In genomic region chr12:124484526-124484953, GRCh38 we compare ENCODE assay signal across 13 cellular contexts.
DNase-seq lines count a peak whose midpoint lies in the region; ATAC-seq, FAIRE-seq and TF ChIP-seq lines count a peak whose summit lies in the region.
"Had no signal": no experiment of that assay in that cellular context is flagged by ENCODE, and none has a peak within 500 bp of the region (broad histone marks: within the 10 kb centered on the region; RNA-seq: fewer than 3 reads in every experiment).

No MANE protein-coding gene starts in this region.

- TF ChIP-seq POLR2A in H1 (IDR thresholded peaks at IDR 0.05; ENCODE audit: control extremely low read depth in 1 of 2, low read depth in 2 of 2, low read length in 2 of 2) = no peak

- peaks cover 1% of the 10 kb centered on the region; the same call in 1 of the 2 replicates for H3K23me2 ChIP-seq in H1 (ENCODE audit: low read depth, low read length)

- no peak overlapping the region for H2BK120ac ChIP-seq in H1 (replicated peaks; ENCODE audit: low read depth, low read length)

- H3K9me3 ChIP-seq in H1 (ENCODE audit: insufficient read depth in 2 of 2, low read depth in 1 of 2, low read length in 1 of 2) = no peaks in the 10 kb centered on the region

- peaks cover 0 to 37% of the 10 kb centered on the region in 2 experiments; a peak in 2 of 4 replicates for H3K79me2 ChIP-seq in H1 (ENCODE audit: control insufficient read depth in 1 of 2, insufficient read depth in 2 of 2, low read length in 2 of 2)

- no peak overlapping the region for H2AK5ac ChIP-seq in H1 (ENCODE audit: low read depth, low read length)

- 79% methylated on average over 10 of the region's 10 CpGs; no CpG with 5 or more reads in 1 of the 2 experiments for WGBS in H1 (ENCODE audit: extremely low coverage in 1 of 2, insufficient coverage in 1 of 2, insufficient read length in 1 of 2, insufficient replicate concordance in 2 of 2, low coverage in 1 of 2, low lambda C conversion rate in 2 of 2, missing lambda C conversion rate in 1 of 2), 2 experiments

- H3K56ac ChIP-seq in H1 (replicated peaks; ENCODE audit: insufficient read length, low read depth, low read length) = no peak overlapping the region

- H2AFZ ChIP-seq in H1 (ENCODE audit: low read length) = no peak overlapping the region

- no peak for TF ChIP-seq RAD21 in H1 (IDR thresholded peaks at IDR 0.05 in 1 of 2, conservative IDR thresholded peaks at IDR 0.05 in 1 of 2; ENCODE audit: low read depth in 2 of 2, low read length in 2 of 2)

- no peak for TF ChIP-seq EP300 in H1 (IDR thresholded peaks at IDR 0.05; ENCODE audit: borderline replicate concordance in 1 of 2, low read depth in 2 of 2, low read length in 2 of 2)

- H4K8ac ChIP-seq in H1 (ENCODE audit: extremely low read depth, insufficient read depth, low read length) = peak overlapping the region; percentile 83; the same call in 1 of the 2 replicates

- no peak overlapping the region for H4K5ac ChIP-seq in H1 (ENCODE audit: insufficient read length, low read depth, low read length)

- no peak overlapping the region; the same call in 1 of the 2 replicates for H3K18ac ChIP-seq in H1 (ENCODE audit: extremely low read depth, low read length)

- no peak overlapping the region for H2BK12ac ChIP-seq in H1 (ENCODE audit: low read depth, low read length)

- peaks cover 14 to 35% of the 10 kb centered on the region in 2 experiments for H4K20me1 ChIP-seq in H1 (replicated peaks in 1 of 2; ENCODE audit: control insufficient read depth in 1 of 2, insufficient read depth in 2 of 2, low read length in 2 of 2)

- no peak for TF ChIP-seq CTCF in GM12864 (IDR thresholded peaks at IDR 0.05; ENCODE audit: low read depth, low read length, missing control alignments)
- TF ChIP-seq CTCF in H1 (IDR thresholded peaks at IDR 0.05; ENCODE audit: control extremely low read depth in 1 of 3, insufficient read depth in 1 of 3, low read depth in 1 of 3, low read length in 3 of 3) = no peak

- H3K79me1 ChIP-seq in H1 (ENCODE audit: low read depth, low read length) = peaks cover 21% of the 10 kb centered on the region; the same call in 1 of the 2 replicates

- H3K14ac ChIP-seq in H1 (ENCODE audit: insufficient read length) = no peak overlapping the region

- peak; percentile 32 for ATAC-seq in HG03432 (IDR thresholded peaks at IDR 0.05; ENCODE audit: unreplicated experiment)
- ATAC-seq in HG02840 (IDR thresholded peaks at IDR 0.05; ENCODE audit: low FRiP score, unreplicated experiment) = no peak

- H3K23ac ChIP-seq in H1 (ENCODE audit: insufficient read length) = no peak overlapping the region

- H3K27me3 ChIP-seq in H1 (replicated peaks in 1 of 4; ENCODE audit: control insufficient read depth in 3 of 4, extremely low read depth in 1 of 4, insufficient read depth in 3 of 4, low read length in 3 of 4) = no peaks in the 10 kb centered on the region

- H2BK15ac ChIP-seq in H1 (ENCODE audit: low read length) = no peak overlapping the region

- H3K4me3 ChIP-seq in GM12864 (ENCODE audit: low read depth, low read length) = no peak overlapping the region
- no peak overlapping the region for H3K4me3 ChIP-seq in H1 (ENCODE audit: extremely low read depth in 1 of 4, insufficient read depth in 2 of 4, low read depth in 3 of 4, low read length in 4 of 4)

- CTCF ChIA-PET in H1 (lab: Charles Lee; ENCODE audit: partially characterized antibody) = interaction anchor here (0.6 to 1.8 kb wide), 4 partner anchors 12 to 16 kb away, joined by 3 to 4 read pairs (median 3); no protein-coding TSS in a partner anchor

- POLR2A ChIA-PET in H1 (lab: Charles Lee; ENCODE audit: partially characterized antibody) = interaction anchor here (1.1 kb wide), 1 partner anchor 21 kb away, joined by 3 read pairs; no protein-coding TSS in a partner anchor

- no peak overlapping the region for H3K4me2 ChIP-seq in H1 (ENCODE audit: insufficient read depth in 1 of 2, low read depth in 2 of 2, low read length in 2 of 2)

- H4K91ac ChIP-seq in H1 (replicated peaks; ENCODE audit: insufficient read length, low read length) = no peak overlapping the region

- H3K4ac ChIP-seq in H1 (replicated peaks; ENCODE audit: insufficient read length, low read depth, low read length) = no peak overlapping the region

- no peak for FAIRE-seq in H1 (lab: Jason Lieb, UNC)

- peaks cover 0 to 4% (median under 1%) of the 10 kb centered on the region in 4 experiments; a peak in 5 of 7 replicates for H3K4me1 ChIP-seq in H1 (replicated peaks in 1 of 4; ENCODE audit: control insufficient read depth in 3 of 4, insufficient read depth in 4 of 4, low read length in 3 of 4)

- H2BK20ac ChIP-seq in H1 (ENCODE audit: low read length) = no peak overlapping the region

- DNase-seq in DMS53 (lab: John Stamatoyannopoulos, UW) (peak; percentile 22), DMS53 treated with DMSO at 0.1 percent for 48 hours (lab: John Stamatoyannopoulos, UW; ENCODE audit: unreplicated experiment) (no peak), GM12864 (ENCODE audit: low read depth) (peak; percentile 59), H1 (ENCODE audit: low read depth in 1 of 2, low spot score in 2 of 2) (no peak), AG20443 (ENCODE audit: low spot score) (no peak), NCI-H1930 (lab: John Stamatoyannopoulos, UW) (no peak)
- DNase-seq: 8988T, dermis blood vessel endothelial cell, DMS79 treated with DMSO at 0.1 percent for 48 hours, NCI-H1417, NCI-H82 had no signal

- no peak overlapping the region for H3K27ac ChIP-seq in H1 (ENCODE audit: low read depth, low read length)

- no peak overlapping the region for H3K9ac ChIP-seq in H1 (replicated peaks in 1 of 4; ENCODE audit: extremely low read depth in 1 of 4, low read depth in 3 of 4, low read length in 3 of 4)

- no peak overlapping the region; the same call in 1 of the 2 replicates for H2BK5ac ChIP-seq in H1 (ENCODE audit: low read depth, low read length)

- H3K36me3 ChIP-seq in H1 (ENCODE audit: control insufficient read depth in 2 of 4, insufficient read depth in 4 of 4, low read length in 3 of 4) = peaks cover 0 to 7% (median 4%) of the 10 kb centered on the region in 4 experiments; a peak in 2 of 8 replicates

TF ChIP-seq in H1, 55 proteins besides CTCF, POLR2A, EP300 and RAD21:
- TF ChIP-seq USF2 (IDR thresholded peaks at IDR 0.05; ENCODE audit: low read length) (no peak), KDM1A (IDR thresholded peaks at IDR 0.05; ENCODE audit: borderline replicate concordance, low read length) (0 out of 2 replicates have a peak, but pooled peaks have one; percentile 32), CREB1 (IDR thresholded peaks at IDR 0.05) (no peak), MAX (IDR thresholded peaks at IDR 0.05) (no peak), SP1 (IDR thresholded peaks at IDR 0.05; ENCODE audit: low read depth, low read length) (no peak), JUND (IDR thresholded peaks at IDR 0.05; ENCODE audit: low read length) (no peak)
TF ChIP-seq in H1: peak in this region for 1.

Comparison
In these comparisons a context has a peak if more than half of its experiments do, and no peak if none do; other contexts are left out.
1. DNase-seq: peak in DMS53 (single experiment) and GM12864 (single experiment); none in DMS53 treated with DMSO at 0.1 percent for 48 hours (single experiment), H1 (0 of 2), AG20443 (single experiment) and NCI-H1930 (0 of 2).